Comparison of ENCODE assay signal across 1 cellular context in the genomic region with DNA sequence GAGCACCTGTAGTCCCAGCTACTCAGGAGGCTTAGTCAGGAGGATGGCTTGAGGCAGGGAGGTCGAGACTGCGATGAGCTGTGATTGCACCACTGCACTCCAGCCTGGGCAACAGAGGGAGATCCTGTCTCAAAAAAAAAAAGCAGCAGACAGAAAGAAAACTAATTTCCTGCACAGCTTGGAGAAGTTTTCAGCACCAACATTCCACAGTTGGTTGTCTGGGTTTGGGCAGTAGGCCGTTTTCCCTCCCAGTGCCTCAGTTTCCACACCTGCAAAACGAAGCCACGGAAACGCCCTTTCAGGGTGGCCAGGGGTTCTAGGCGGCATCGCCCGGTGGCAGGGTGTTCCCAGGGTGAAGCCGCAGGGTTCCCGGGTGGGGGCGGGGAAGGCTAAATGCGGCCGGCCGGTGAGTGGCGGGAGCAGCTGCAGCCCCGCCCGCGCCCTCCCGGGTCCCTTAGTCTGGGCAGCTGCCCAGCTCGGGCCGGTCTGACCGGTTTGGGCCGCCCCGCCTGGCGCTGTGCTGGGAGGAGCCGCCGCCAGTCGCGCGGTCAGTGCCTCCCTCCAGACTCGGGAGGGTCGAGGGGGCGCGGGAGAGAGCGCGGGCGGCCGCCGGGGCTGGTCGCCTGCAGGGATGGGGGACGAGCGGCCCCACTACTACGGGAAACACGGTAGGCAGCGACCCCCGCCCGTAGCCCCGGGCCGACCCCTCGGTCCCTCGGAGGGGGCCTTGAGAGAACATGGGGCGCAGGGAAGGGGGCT.
TF ChIP-seq lines count a peak whose summit lies in the region.

Gene SLC44A2, plus strand, starts transcription at position 551 of the 759 bp plus-strand sequence. Its CDS starts 81 bp downstream, at position 632.

TF ChIP-seq in H1, 55 proteins besides CTCF, POLR2A, EP300 and RAD21:
- TF ChIP-seq SIRT6 (IDR thresholded peaks at IDR 0.05; ENCODE audit: low read length) (no peak), SRF (IDR thresholded peaks at IDR 0.05; ENCODE audit: low read depth, low read length) (no peak), SP4 (IDR thresholded peaks at IDR 0.05; ENCODE audit: low read length) (no peak), KDM4A (IDR thresholded peaks at IDR 0.05; ENCODE audit: low read depth, low read length, severe bottlenecking) (no peak), RNF2 (IDR thresholded peaks at IDR 0.05; ENCODE audit: borderline replicate concordance, low read depth, low read length, missing control alignments, poor library complexity, severe bottlenecking) (no peak), CHD7 (IDR thresholded peaks at IDR 0.05; ENCODE audit: insufficient replicate concordance, low read length) (no peak), KDM5A (IDR thresholded peaks at IDR 0.05; ENCODE audit: low read length) (no peak), SAP30 (IDR thresholded peaks at IDR 0.05; ENCODE audit: insufficient read depth, insufficient replicate concordance, low read length) (no peak), HDAC2 (IDR thresholded peaks at IDR 0.05; ENCODE audit: borderline replicate concordance in 1 of 2, low read depth in 2 of 2, low read length in 2 of 2) (no peak), TAF7 (optimal IDR thresholded peaks at IDR 0.05; ENCODE audit: borderline replicate concordance, low read depth, low read length) (peak; percentile 95), NRF1 (IDR thresholded peaks at IDR 0.05; ENCODE audit: low read depth, low read length) (no peak), POU5F1 (IDR thresholded peaks at IDR 0.05; ENCODE audit: low read depth, low read length) (no peak), HDAC6 (IDR thresholded peaks at IDR 0.05; ENCODE audit: low read depth, low read length) (no peak), EGR1 (IDR thresholded peaks at IDR 0.05; ENCODE audit: borderline replicate concordance, low read depth, low read length) (peak; percentile 48; the same call in 1 of the 2 replicates), BACH1 (IDR thresholded peaks at IDR 0.05; ENCODE audit: low read length) (no peak), RBBP5 (IDR thresholded peaks at IDR 0.05; ENCODE audit: borderline replicate concordance, low read depth, low read length) (peak; percentile 92; the same call in 1 of the 2 replicates), GTF2F1 (IDR thresholded peaks at IDR 0.05; ENCODE audit: borderline replicate concordance, low read depth, low read length) (no peak), TCF12 (IDR thresholded peaks at IDR 0.05; ENCODE audit: low read depth, low read length) (peak; percentile 91; the same call in 1 of the 2 replicates), CREB1 (IDR thresholded peaks at IDR 0.05) (peak; percentile 28; the same call in 1 of the 2 replicates), CTBP2 (IDR thresholded peaks at IDR 0.05; ENCODE audit: borderline replicate concordance, insufficient read depth, insufficient read length, low read length) (peak; percentile 53), BCL11A (IDR thresholded peaks at IDR 0.05; ENCODE audit: low read depth in 2 of 2, low read length in 2 of 2) (no peak), CEBPB (IDR thresholded peaks at IDR 0.05; ENCODE audit: low read depth, low read length) (no peak), SP1 (IDR thresholded peaks at IDR 0.05; ENCODE audit: low read depth, low read length) (0 out of 2 replicates have a peak, but pooled peaks have one; percentile 31), SP2 (IDR thresholded peaks at IDR 0.05; ENCODE audit: low read length) (no peak), CBX5 (IDR thresholded peaks at IDR 0.05; ENCODE audit: low read depth, low read length) (no peak), EZH2 (IDR thresholded peaks at IDR 0.05; ENCODE audit: low read depth, low read length, severe bottlenecking) (no peak), GABPA (IDR thresholded peaks at IDR 0.05; ENCODE audit: borderline replicate concordance, insufficient read depth, low read length) (no peak), BRCA1 (IDR thresholded peaks at IDR 0.05; ENCODE audit: low read depth, low read length) (no peak), RFX5 (IDR thresholded peaks at IDR 0.05; ENCODE audit: borderline replicate concordance, low read depth, low read length) (no peak), YY1 (IDR thresholded peaks at IDR 0.05; ENCODE audit: low read depth, low read length) (peak; percentile 43; the same call in 1 of the 2 replicates), POLR2AphosphoS5 (IDR thresholded peaks at IDR 0.05; ENCODE audit: low read depth, low read length) (peak; percentile 88), NANOG (IDR thresholded peaks at IDR 0.05; ENCODE audit: insufficient read depth, low read depth, low read length, poor library complexity, severe bottlenecking) (no peak), MAFK (IDR thresholded peaks at IDR 0.05; ENCODE audit: low read depth, low read length) (no peak), SIN3A (conservative IDR thresholded peaks at IDR 0.05 in 1 of 2, IDR thresholded peaks at IDR 0.05 in 1 of 2; ENCODE audit: low read depth in 1 of 2, low read length in 2 of 2) (0 out of 4 replicates have a peak, but pooled peaks of 1 of the 2 experiments have one; percentile 41), KDM1A (IDR thresholded peaks at IDR 0.05; ENCODE audit: borderline replicate concordance, low read length) (peak; percentile 40; the same call in 1 of the 2 replicates), TAF1 (IDR thresholded peaks at IDR 0.05; ENCODE audit: low read depth, low read length) (peak; percentile 94), TEAD4 (IDR thresholded peaks at IDR 0.05; ENCODE audit: low read depth, low read length) (0 out of 2 replicates have a peak, but pooled peaks have one; percentile 1), ATF3 (IDR thresholded peaks at IDR 0.05; ENCODE audit: insufficient read depth, low read depth, low read length) (no peak), SIX5 (IDR thresholded peaks at IDR 0.05; ENCODE audit: low read depth, low read length) (no peak), CHD1 (IDR thresholded peaks at IDR 0.05; ENCODE audit: low read depth, low read length) (no peak), SUZ12 (IDR thresholded peaks at IDR 0.05; ENCODE audit: low read length) (no peak), RXRA (IDR thresholded peaks at IDR 0.05; ENCODE audit: insufficient read depth, low read depth, low read length) (0 out of 2 replicates have a peak, but pooled peaks have one; percentile 20), JUND (IDR thresholded peaks at IDR 0.05; ENCODE audit: low read length) (no peak), TBP (IDR thresholded peaks at IDR 0.05; ENCODE audit: low read depth, low read length) (peak; percentile 81; the same call in 1 of the 2 replicates), JUN (IDR thresholded peaks at IDR 0.05; ENCODE audit: low read depth, low read length) (peak; percentile 71), CBX8 (IDR thresholded peaks at IDR 0.05; ENCODE audit: borderline replicate concordance, low read depth, low read length) (no peak), ASH2L (IDR thresholded peaks at IDR 0.05; ENCODE audit: low read length) (peak; percentile 93), E2F6 (IDR thresholded peaks at IDR 0.05) (no peak; the same call in 1 of the 2 replicates), MAX (IDR thresholded peaks at IDR 0.05) (peak; percentile 68), PHF8 (conservative IDR thresholded peaks at IDR 0.05; ENCODE audit: low read depth, low read length) (peak; percentile 95)
- TF ChIP-seq, protein P1, sequence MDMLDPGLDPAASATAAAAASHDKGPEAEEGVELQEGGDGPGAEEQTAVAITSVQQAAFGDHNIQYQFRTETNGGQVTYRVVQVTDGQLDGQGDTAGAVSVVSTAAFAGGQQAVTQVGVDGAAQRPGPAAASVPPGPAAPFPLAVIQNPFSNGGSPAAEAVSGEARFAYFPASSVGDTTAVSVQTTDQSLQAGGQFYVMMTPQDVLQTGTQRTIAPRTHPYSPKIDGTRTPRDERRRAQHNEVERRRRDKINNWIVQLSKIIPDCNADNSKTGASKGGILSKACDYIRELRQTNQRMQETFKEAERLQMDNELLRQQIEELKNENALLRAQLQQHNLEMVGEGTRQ (IDR thresholded peaks at IDR 0.05; ENCODE audit: low read length), result no peak
TF ChIP-seq in H1: peak in this region for 19.
